8 cellular contexts compared by ENCODE assay signal in genomic region chr11:46594383-46594718, GRCh38. TPM values are rescaled to one million over a fixed set of nuclear protein-coding genes. Genes with fewer than 3 reads are reported as not detected.
A peak's percentile ranks its signal among the peaks of the same experiment; 100 is the strongest.
DNase-seq lines count a peak whose midpoint lies in the region; ATAC-seq, FAIRE-seq and TF ChIP-seq lines count a peak whose summit lies in the region.

No MANE protein-coding gene starts in this region.

- no peak for TF ChIP-seq POLR2A in right lobe of liver (IDR thresholded peaks at IDR 0.05)
- no peak for TF ChIP-seq POLR2A in thyroid gland (IDR thresholded peaks at IDR 0.05)

- TF ChIP-seq CTCF in astrocyte (IDR thresholded peaks at IDR 0.05; ENCODE audit: insufficient read depth, low read depth, low read length) (no peak), right lobe of liver (IDR thresholded peaks at IDR 0.05) (no peak), thyroid gland (IDR thresholded peaks at IDR 0.05) (no peak)

- no peak for ATAC-seq in activated T-cell treated with anti-CD3 and anti-CD28 coated beads, Interleukin-2, amount 50 U/mL, for 4 hours
- ATAC-seq in right lobe of liver (no peak), GM18498 (IDR thresholded peaks at IDR 0.05; ENCODE audit: unreplicated experiment) (no peak)

- H3K9me3 ChIP-seq in astrocyte (ENCODE audit: insufficient read depth, low read depth, low read length) (no peaks in the 10 kb centered on the region), right lobe of liver (no peaks in the 10 kb centered on the region), thyroid gland (no peaks in the 10 kb centered on the region)

- peak overlapping the region; percentile 95 for H3K9ac ChIP-seq in astrocyte (ENCODE audit: low read length)

- H3K36me3 ChIP-seq in astrocyte (ENCODE audit: insufficient read depth, low read length) (no peaks in the 10 kb centered on the region), right lobe of liver (no peaks in the 10 kb centered on the region), thyroid gland (no peaks in the 10 kb centered on the region)

- H3K4me3 ChIP-seq in astrocyte (ENCODE audit: insufficient read depth, low read depth, low read length) (peak overlapping the region; percentile 98), right lobe of liver (peak overlapping the region; percentile 76 to 99 (median 91)), thyroid gland (replicated peaks in 1 of 3) (peak overlapping the region; percentile 60 to 81 (median 79))

- H3K36me3 Mint-ChIP-seq in activated T-cell treated with anti-CD3 and anti-CD28 coated beads, Interleukin-2, amount 50 U/mL, for 4 hours (ENCODE audit: insufficient read depth): peaks cover 2% of the 10 kb centered on the region
- H3K36me3 Mint-ChIP-seq in astrocyte (ENCODE audit: low read depth, unreplicated experiment): no peaks in the 10 kb centered on the region

- H3K27ac Mint-ChIP-seq in astrocyte (ENCODE audit: unreplicated experiment): peak overlapping the region; percentile 68

- 12% methylated on average over 3 of the region's 3 CpGs for WGBS in right lobe of liver (ENCODE audit: insufficient coverage, low coverage, low lambda C conversion rate, missing lambda C conversion rate)
- WGBS in thyroid gland, 2 donors: 30 to 36% methylated on average over 3 of the region's 3 CpGs

- peak overlapping the region; percentile 97 for H3K4me3 Mint-ChIP-seq in activated T-cell treated with anti-CD3 and anti-CD28 coated beads, Interleukin-2, amount 50 U/mL, for 4 hours
- H3K4me3 Mint-ChIP-seq in astrocyte (ENCODE audit: unreplicated experiment): peak overlapping the region; percentile 98

- H2AFZ ChIP-seq in astrocyte (ENCODE audit: low read depth, low read length): peak overlapping the region; percentile 83

- intact Hi-C loops in right lobe of liver (cut with DNase I) (no loop called here), thyroid gland (cut with DNase I) (no loop called here)

- no peaks in the 10 kb centered on the region for H3K27me3 Mint-ChIP-seq in activated T-cell treated with anti-CD3 and anti-CD28 coated beads, Interleukin-2, amount 50 U/mL, for 4 hours (ENCODE audit: low read depth)
- H3K27me3 Mint-ChIP-seq in astrocyte (ENCODE audit: low read depth, unreplicated experiment): no peaks in the 10 kb centered on the region

- H3K9me3 Mint-ChIP-seq in activated T-cell treated with anti-CD3 and anti-CD28 coated beads, Interleukin-2, amount 50 U/mL, for 4 hours: no peaks in the 10 kb centered on the region
- H3K9me3 Mint-ChIP-seq in astrocyte (ENCODE audit: unreplicated experiment): no peaks in the 10 kb centered on the region

- peak overlapping the region; percentile 78 for H3K27ac ChIP-seq in astrocyte (ENCODE audit: low read depth, low read length)
- H3K27ac ChIP-seq in right lobe of liver: peak overlapping the region; percentile 51 to 82 (median 67)
- peak overlapping the region; percentile 67 to 83 (median 78) for H3K27ac ChIP-seq in thyroid gland

- peaks cover 49% of the 10 kb centered on the region for H3K79me2 ChIP-seq in astrocyte (ENCODE audit: insufficient read depth, low read length)

- peaks cover 17% of the 10 kb centered on the region for H3K4me1 ChIP-seq in astrocyte (ENCODE audit: insufficient read depth, low read length)
- H3K4me1 ChIP-seq in right lobe of liver: peaks cover 0 to 46% (median 4%) of the 10 kb centered on the region in 4 donors
- peaks cover 18 to 33% of the 10 kb centered on the region in 2 donors for H3K4me1 ChIP-seq in thyroid gland

- peaks cover 38% of the 10 kb centered on the region for H4K20me1 ChIP-seq in astrocyte (ENCODE audit: insufficient read depth, low read length)

- H3K4me2 ChIP-seq in astrocyte (ENCODE audit: low read length): peak overlapping the region; percentile 94

- no peak for FAIRE-seq in astrocyte (lab: Jason Lieb, UNC)

- peaks cover 34% of the 10 kb centered on the region for H3K4me1 Mint-ChIP-seq in activated T-cell treated with anti-CD3 and anti-CD28 coated beads, Interleukin-2, amount 50 U/mL, for 4 hours (ENCODE audit: low read depth)
- H3K4me1 Mint-ChIP-seq in astrocyte (ENCODE audit: low read depth, unreplicated experiment): peaks cover 19% of the 10 kb centered on the region

- no peak for DNase-seq in activated T-cell treated with anti-CD3 and anti-CD28 coated beads, Interleukin-2, amount 50 U/mL, for 4 hours
- DNase-seq in activated T-cell treated with anti-CD3 and anti-CD28 coated beads for 4 hours: no peak
- no peak for DNase-seq in astrocyte (ENCODE audit: low read depth)
- DNase-seq in right lobe of liver: no peak
- no peak for DNase-seq in thyroid gland
- DNase-seq in SK-N-DZ (ENCODE audit: low spot score): no peak
- no peak for DNase-seq in activated CD4-positive, alpha-beta T cell treated with anti-CD3 and anti-CD28 coated beads for 1 hour

- no peaks in the 10 kb centered on the region for H3K27me3 ChIP-seq in astrocyte (ENCODE audit: insufficient read depth, low read length)
- H3K27me3 ChIP-seq in right lobe of liver: no peaks in the 10 kb centered on the region
- H3K27me3 ChIP-seq in thyroid gland: no peaks in the 10 kb centered on the region

RNA-seq across cellular contexts. Expression of gene AMBRA1, which starts 0.5 kb away (rescaled TPM):
- 10 to 100 TPM; 30.7 to 36.1 (median 31.7) TPM for total RNA-seq in activated T-cell treated with anti-CD3 and anti-CD28 coated beads, Interleukin-2, amount 50 U/mL, for 4 hours
- total RNA-seq in astrocyte (29.0 and 29.4 TPM in 2 replicates), right lobe of liver (10 to 100 TPM; 11.0 to 15.7 (median 13.6) TPM), thyroid gland (10 to 100 TPM; 36.0 to 59.2 (median 51.9) TPM)
- polyA plus RNA-seq in SK-N-DZ (2014; cell fraction: cytosol; rRNA removed): 18.9 and 20.4 TPM in 2 replicates
- 8.0 and 13.1 TPM in 2 replicates for polyA plus RNA-seq in SK-N-DZ (2014; cell fraction: nucleus; rRNA removed)

RNA-seq across cellular contexts. Expression of gene HARBI1, which starts 22.7 kb away (rescaled TPM):
- 1 to 10 TPM; 5.5 to 8.1 (median 5.7) TPM for total RNA-seq in activated T-cell treated with anti-CD3 and anti-CD28 coated beads, Interleukin-2, amount 50 U/mL, for 4 hours
- total RNA-seq in astrocyte (7.9 and 8.1 TPM in 2 replicates), right lobe of liver (1 to 10 TPM; 2.0 to 3.4 (median 2.9) TPM), thyroid gland (1 to 10 TPM; 1.3 to 6.2 (median 3.5) TPM)
- polyA plus RNA-seq in SK-N-DZ (2014; cell fraction: cytosol; rRNA removed): 5.4 and 5.9 TPM in 2 replicates
- 1.8 and 3.8 TPM in 2 replicates for polyA plus RNA-seq in SK-N-DZ (2014; cell fraction: nucleus; rRNA removed)

RNA-seq across cellular contexts. Expression of gene ATG13, which starts 23.0 kb away (rescaled TPM):
- 10 to 100 TPM; 47.4 to 54.8 (median 53.1) TPM for total RNA-seq in activated T-cell treated with anti-CD3 and anti-CD28 coated beads, Interleukin-2, amount 50 U/mL, for 4 hours
- total RNA-seq in astrocyte: 116 and 117 TPM in 2 replicates
- total RNA-seq in right lobe of liver: 10 to 100 TPM; 34.5 to 60.9 (median 41.1) TPM
- 100 to 1,000 TPM in 3 of 4 donors, 10 to 100 TPM in 1; 85.7 to 148 (median 113) TPM for total RNA-seq in thyroid gland
- polyA plus RNA-seq in SK-N-DZ (2014; cell fraction: cytosol; rRNA removed): 56.9 and 58.3 TPM in 2 replicates
- 40.9 and 60.5 TPM in 2 replicates for polyA plus RNA-seq in SK-N-DZ (2014; cell fraction: nucleus; rRNA removed)
